17 cellular contexts compared by ENCODE assay signal in genomic region chr11:131643171-131643570, GRCh38.
DNase-seq lines count a peak whose midpoint lies in the region; ATAC-seq and TF ChIP-seq lines count a peak whose summit lies in the region.
"Had no signal": no experiment of that assay in that cellular context is flagged by ENCODE, and none has a peak within 500 bp of the region (broad histone marks: within the 10 kb centered on the region; RNA-seq: fewer than 3 reads in every experiment).

No MANE protein-coding gene starts in this region.

- no peak for TF ChIP-seq RAD21 in SK-N-SH (IDR thresholded peaks at IDR 0.05; ENCODE audit: low read length)

- H3K9me3 ChIP-seq in SK-N-SH (no peaks in the 10 kb centered on the region), endodermal cell (ENCODE audit: control insufficient read depth, low read length) (no peaks in the 10 kb centered on the region), upper lobe of right lung (no peaks in the 10 kb centered on the region), WERI-Rb-1 (ENCODE audit: severe bottlenecking) (no peaks in the 10 kb centered on the region)
- H3K9me3 ChIP-seq: BE2C had no signal

- no peaks in the 10 kb centered on the region for H3K27me3 ChIP-seq in SK-N-SH (ENCODE audit: insufficient read depth)
- H3K27me3 ChIP-seq in endodermal cell (ENCODE audit: control insufficient read depth, insufficient read depth, low read length, poor library complexity, severe bottlenecking): no peaks in the 10 kb centered on the region
- no peaks in the 10 kb centered on the region for H3K27me3 ChIP-seq in upper lobe of right lung
- no peaks in the 10 kb centered on the region for H3K27me3 ChIP-seq in WERI-Rb-1 (ENCODE audit: insufficient read depth, low read depth, severe bottlenecking)
- H3K27me3 ChIP-seq: BE2C had no signal

- H3K27ac Mint-ChIP-seq in WTC11: peak overlapping the region; percentile 18; the same call in 1 of the 2 replicates
- no peak overlapping the region for H3K27ac Mint-ChIP-seq in endodermal cell
- H3K27ac Mint-ChIP-seq: CD4-positive, CD25-positive, alpha-beta regulatory T cell; CD8-positive, alpha-beta memory T cell had no signal

- H3K4me1 Mint-ChIP-seq in WTC11 (peaks cover 75% of the 10 kb centered on the region), endodermal cell (peaks cover 23% of the 10 kb centered on the region)
- H3K4me1 Mint-ChIP-seq: CD4-positive, CD25-positive, alpha-beta regulatory T cell; CD8-positive, alpha-beta memory T cell had no signal

- intact Hi-C loops in upper lobe of right lung (cut with DNase I): no loop called here

- CTCF ChIA-PET in SK-N-SH (lab: Yijun Ruan, JAX): interaction anchor here (1.1 kb wide), 1 partner anchor 10 kb away, joined by 3 read pairs; no protein-coding TSS in a partner anchor
- CTCF ChIA-PET in WTC11 (lab: Charles Lee): interaction anchor here (0.9 kb wide), 1 partner anchor 31 kb away, joined by 4 read pairs; no protein-coding TSS in a partner anchor

- H3K36me3 Mint-ChIP-seq in WTC11: no peaks in the 10 kb centered on the region
- no peaks in the 10 kb centered on the region for H3K36me3 Mint-ChIP-seq in endodermal cell (ENCODE audit: low read depth)
- H3K36me3 Mint-ChIP-seq: CD4-positive, CD25-positive, alpha-beta regulatory T cell; CD8-positive, alpha-beta memory T cell had no signal

- DNase-seq in SK-N-SH: peak; percentile 59
- DNase-seq in WTC11 (ENCODE audit: low spot score): no peak
- peak; percentile 41 for DNase-seq in endodermal cell
- no peak for DNase-seq in upper lobe of right lung
- DNase-seq in omental fat pad (ENCODE audit: low spot score): no peak
- no peak for DNase-seq in WERI-Rb-1
- no peak for DNase-seq in stimulated activated CD4-positive, alpha-beta T cell treated with anti-CD3 and anti-CD28 coated beads, Interleukin-4, amount 100 ng/mL, for 24 hours
- DNase-seq: BE2C; C1 segment of cervical spinal cord; CD4-positive, CD25-positive, alpha-beta regulatory T cell; CD8-positive, alpha-beta memory T cell; COR-L47; DMS 273 treated with DMSO at 0.1 percent for 48 hours; GDM1; GM23248; HCEC 1CT had no signal

- H3K4me3 Mint-ChIP-seq in WTC11: no peak overlapping the region
- H3K4me3 Mint-ChIP-seq in endodermal cell: no peak overlapping the region
- H3K4me3 Mint-ChIP-seq: CD4-positive, CD25-positive, alpha-beta regulatory T cell; CD8-positive, alpha-beta memory T cell had no signal

- 28% methylated on average over 10 of the region's 10 CpGs for WGBS in SK-N-SH (ENCODE audit: low lambda C conversion rate)
- 87% methylated on average over 8 to 10 of the region's 10 CpGs for WGBS in endodermal cell (ENCODE audit: insufficient coverage in 1 of 2, insufficient read length in 1 of 2), 2 experiments

- TF ChIP-seq CTCF in SK-N-SH (IDR thresholded peaks at IDR 0.05): no peak
- TF ChIP-seq CTCF in WTC11 (IDR thresholded peaks at IDR 0.05): no peak
- TF ChIP-seq CTCF in endodermal cell (conservative IDR thresholded peaks at IDR 0.05): no peak
- no peak for TF ChIP-seq CTCF in upper lobe of right lung (IDR thresholded peaks at IDR 0.05)
- no peak for TF ChIP-seq CTCF in omental fat pad (IDR thresholded peaks at IDR 0.05)
- TF ChIP-seq CTCF in WERI-Rb-1 (IDR thresholded peaks at IDR 0.05; ENCODE audit: low read depth, low read length): no peak

- no peaks in the 10 kb centered on the region for H3K9me2 ChIP-seq in SK-N-SH

- H3K4me2 ChIP-seq in SK-N-SH: no peak overlapping the region

- H3K27ac ChIP-seq in SK-N-SH (ENCODE audit: low read depth in 2 of 2, low read length in 1 of 2): no peak overlapping the region
- no peak overlapping the region for H3K27ac ChIP-seq in endodermal cell (ENCODE audit: low read depth, low read length)
- H3K27ac ChIP-seq in upper lobe of right lung: no peak overlapping the region
- no peak overlapping the region for H3K27ac ChIP-seq in WERI-Rb-1
- H3K27ac ChIP-seq: GM23248 had no signal

- no peaks in the 10 kb centered on the region for H3K36me3 ChIP-seq in SK-N-SH (replicated peaks in 1 of 2; ENCODE audit: control insufficient read depth in 1 of 2, insufficient read depth in 2 of 2, low read length in 1 of 2)
- no peaks in the 10 kb centered on the region for H3K36me3 ChIP-seq in endodermal cell (ENCODE audit: control insufficient read depth, insufficient read depth, low read length)
- no peaks in the 10 kb centered on the region for H3K36me3 ChIP-seq in upper lobe of right lung
- no peaks in the 10 kb centered on the region for H3K36me3 ChIP-seq in WERI-Rb-1
- H3K36me3 ChIP-seq: BE2C had no signal

- H3K9ac ChIP-seq in SK-N-SH (no peak overlapping the region), endodermal cell (ENCODE audit: extremely low read depth, low read length, poor library complexity, severe bottlenecking) (no peak overlapping the region)
- H3K9ac ChIP-seq: GM23248 had no signal

- H2AFZ ChIP-seq in SK-N-SH (ENCODE audit: low read depth): no peak overlapping the region
- H2AFZ ChIP-seq: GM23248 had no signal

- no peak overlapping the region for H3K4me3 ChIP-seq in SK-N-SH (ENCODE audit: low read depth in 2 of 2, low read length in 1 of 2)
- H3K4me3 ChIP-seq in endodermal cell (ENCODE audit: low read length): no peak overlapping the region
- H3K4me3 ChIP-seq in upper lobe of right lung: no peak overlapping the region
- no peak overlapping the region for H3K4me3 ChIP-seq in WERI-Rb-1 (ENCODE audit: low read depth, low read length)
- H3K4me3 ChIP-seq: GM23248 had no signal

- TF ChIP-seq EP300 in SK-N-SH (IDR thresholded peaks at IDR 0.05; ENCODE audit: borderline replicate concordance in 1 of 2, low read depth in 1 of 2, low read length in 1 of 2): peak in 1 of 2 experiments; percentile 18; a peak in 1 of 4 replicates

- H3K27me3 Mint-ChIP-seq in WTC11 (ENCODE audit: low read depth): no peaks in the 10 kb centered on the region; the same call in 1 of the 2 replicates
- peaks cover 13% of the 10 kb centered on the region for H3K27me3 Mint-ChIP-seq in endodermal cell (ENCODE audit: insufficient read depth)
- H3K27me3 Mint-ChIP-seq: CD4-positive, CD25-positive, alpha-beta regulatory T cell; CD8-positive, alpha-beta memory T cell had no signal

- ATAC-seq in SK-N-SH treated with all-trans-retinoic acid at 6 μM for 48 hours (no peak), WTC11 (peak; percentile 10; the same call in 1 of the 2 replicates), upper lobe of right lung (peak; percentile 30), omental fat pad (ENCODE audit: low FRiP score) (no peak)

- H4K20me1 ChIP-seq in SK-N-SH (ENCODE audit: insufficient read depth): no peaks in the 10 kb centered on the region

- H3K4me1 ChIP-seq in SK-N-SH (ENCODE audit: control insufficient read depth in 1 of 2, insufficient read depth in 2 of 2, low read depth in 1 of 2, low read length in 1 of 2): peaks cover 0 to 5% of the 10 kb centered on the region in 2 experiments; a peak in 1 of 4 replicates
- H3K4me1 ChIP-seq in endodermal cell (ENCODE audit: control insufficient read depth, insufficient read depth, low read length): no peaks in the 10 kb centered on the region
- H3K4me1 ChIP-seq in upper lobe of right lung: no peaks in the 10 kb centered on the region
- H3K4me1 ChIP-seq: BE2C had no signal

- no peaks in the 10 kb centered on the region for H3K79me2 ChIP-seq in SK-N-SH (ENCODE audit: insufficient read depth)

- POLR2A ChIA-PET in SK-N-SH (lab: Yijun Ruan, JAX): no interaction called here
- POLR2A ChIA-PET in WTC11 (lab: Charles Lee): no interaction called here

- H3K9me3 Mint-ChIP-seq in WTC11 (peaks cover 4% of the 10 kb centered on the region), endodermal cell (no peaks in the 10 kb centered on the region)

- H3F3A ChIP-seq in SK-N-SH (replicated peaks; ENCODE audit: insufficient read depth): no peaks in the 10 kb centered on the region

TF ChIP-seq in SK-N-SH, 30 proteins besides CTCF, POLR2A, EP300 and RAD21:
- TF ChIP-seq RXRA (IDR thresholded peaks at IDR 0.05; ENCODE audit: borderline replicate concordance, low read depth) (no peak), RFX5 (IDR thresholded peaks at IDR 0.05; ENCODE audit: low read length) (no peak), MXI1 (IDR thresholded peaks at IDR 0.05; ENCODE audit: low read depth, low read length) (peak; percentile 55; the same call in 1 of the 2 replicates), GATA2 (CRISPR knock-in tag; IDR thresholded peaks at IDR 0.05) (peak; percentile 63; the same call in 1 of the 2 replicates)

TF ChIP-seq in SK-N-SH treated with all-trans-retinoic acid at 6 μM for 48 hours, 23 proteins besides CTCF, POLR2A, EP300 and RAD21 (continues in another document):
- no peak for TF ChIP-seq ZNF70 (CRISPR knock-in tag; IDR thresholded peaks at IDR 0.05)
- no peak for TF ChIP-seq ESRRG (CRISPR knock-in tag; IDR thresholded peaks at IDR 0.05)
- TF ChIP-seq CSDC2 (CRISPR knock-in tag; IDR thresholded peaks at IDR 0.05): no peak
- TF ChIP-seq TCF4 (CRISPR knock-in tag; IDR thresholded peaks at IDR 0.05; ENCODE audit: borderline replicate concordance): no peak
- TF ChIP-seq PPARA (CRISPR knock-in tag; IDR thresholded peaks at IDR 0.05; ENCODE audit: borderline replicate concordance): no peak
- TF ChIP-seq ZFP30 (CRISPR knock-in tag; IDR thresholded peaks at IDR 0.05): no peak
- TF ChIP-seq RARB (CRISPR knock-in tag; IDR thresholded peaks at IDR 0.05): no peak

TF ChIP-seq in WTC11, 78 proteins besides CTCF, POLR2A, EP300 and RAD21:
- TF ChIP-seq ZNF138 (CRISPR knock-in tag; conservative IDR thresholded peaks at IDR 0.05) (no peak), SMAD3 (CRISPR knock-in tag; IDR thresholded peaks at IDR 0.05; ENCODE audit: borderline replicate concordance) (0 out of 2 replicates have a peak, but pooled peaks have one; percentile 33)

Comparison
In these comparisons a context has a peak if more than half of its experiments do, and no peak if none do; other contexts are left out.
1. DNase-seq: peak in SK-N-SH (single experiment) and endodermal cell (single experiment); none in WTC11 (single experiment), upper lobe of right lung (single experiment), omental fat pad (single experiment), WERI-Rb-1 (single experiment) and stimulated activated CD4-positive, alpha-beta T cell treated with anti-CD3 and anti-CD28 coated beads, Interleukin-4, amount 100 ng/mL, for 24 hours (single experiment).
2. ATAC-seq: peak in WTC11 (single experiment) and upper lobe of right lung (single experiment); none in SK-N-SH treated with all-trans-retinoic acid at 6 μM for 48 hours (single experiment) and omental fat pad (single experiment).